Comparison of ENCODE assay signal across 9 cellular contexts in the genomic region with DNA sequence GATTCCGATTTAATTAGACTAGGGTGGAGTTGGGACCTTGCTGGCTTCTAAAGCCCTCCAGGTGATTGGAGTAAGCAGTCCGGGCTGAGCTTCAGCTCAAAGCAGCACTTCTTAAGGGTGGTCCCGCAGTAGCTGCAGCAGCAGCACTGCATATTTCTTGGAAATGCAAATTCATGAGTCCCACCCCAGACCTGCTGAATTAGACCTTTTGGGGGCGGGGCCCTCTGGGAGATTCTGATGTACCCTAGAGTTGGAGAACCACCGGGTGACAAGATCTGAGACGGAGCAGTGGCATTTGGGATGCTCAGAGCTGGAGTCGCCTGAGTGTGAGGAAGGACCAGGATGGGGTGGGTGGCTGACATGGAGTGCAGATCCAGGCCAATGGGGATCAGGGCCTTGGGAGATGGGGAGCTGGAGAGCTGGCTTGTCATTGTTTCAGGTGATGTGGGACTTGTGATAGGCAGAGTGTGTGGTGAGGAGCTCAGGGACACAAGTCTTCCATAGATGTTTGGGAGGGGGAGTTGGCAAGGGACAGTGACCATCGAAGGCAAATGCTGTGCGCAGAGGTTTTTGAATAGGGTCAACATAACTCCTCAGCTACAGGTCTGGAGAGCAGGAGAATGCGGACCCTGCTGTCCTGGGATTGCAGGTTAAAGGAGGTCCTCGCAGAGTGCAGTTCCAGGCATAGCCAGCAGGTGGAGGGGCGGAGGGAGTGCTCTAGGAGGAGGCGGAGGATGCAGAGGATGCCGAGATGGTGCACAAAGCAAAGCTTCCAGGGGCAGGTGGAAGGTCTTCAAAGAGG.
DNase-seq lines count a peak whose midpoint lies in the region; ATAC-seq and TF ChIP-seq lines count a peak whose summit lies in the region.
"Had no signal": no experiment of that assay in that cellular context is flagged by ENCODE, and none has a peak within 500 bp of the region (broad histone marks: within the 10 kb centered on the region; RNA-seq: fewer than 3 reads in every experiment).

No MANE protein-coding gene starts in this region.

- no peaks in the 10 kb centered on the region for H4K20me1 ChIP-seq in PC-3 (ENCODE audit: low read length)

- no peaks in the 10 kb centered on the region for H3K9me2 ChIP-seq in PC-3 (replicated peaks; ENCODE audit: low read length)

- H3K9ac ChIP-seq in PC-3 (ENCODE audit: low read length), result no peak overlapping the region

- no TSS peak for BruUV-seq in PC-3 (replicated peaks; lab: Mats Ljungman, UMichigan)

- POLR2A ChIA-PET in PC-3 (lab: Charles Lee; ENCODE audit: unreplicated experiment), result no interaction called here

- TF ChIP-seq CTCF in AG10803 (conservative IDR thresholded peaks at IDR 0.05; ENCODE audit: low read length), result peak; percentile 89
- TF ChIP-seq CTCF in PC-3 (conservative IDR thresholded peaks at IDR 0.05; ENCODE audit: low read depth, low read length), result peak; percentile 84

- CTCF ChIA-PET in PC-3 (lab: Charles Lee), result interaction anchor here (0.5 to 0.6 kb wide), 2 partner anchors 811 to 1432 kb away, joined by 3 to 10 read pairs; no protein-coding TSS in a partner anchor

- no peaks in the 10 kb centered on the region for H3K9me3 ChIP-seq in PC-3 (ENCODE audit: low read length)

- intact Hi-C loops in PC-3 (cut with micrococcal nuclease) (loop anchor here (5.0 kb wide), 1 partner anchor 91 kb away; no protein-coding TSS in a partner anchor), Right ventricle myocardium superior (cut with DNase I) (loop anchor here (5.0 kb wide), 1 partner anchor 1201 kb away; no protein-coding TSS in a partner anchor)

- ATAC-seq in GM18511 (IDR thresholded peaks at IDR 0.05; ENCODE audit: unreplicated experiment) (peak; percentile 92), HG03432 (IDR thresholded peaks at IDR 0.05; ENCODE audit: unreplicated experiment) (peak; percentile 72), PC-3 (peak; percentile 78), Right ventricle myocardium superior (ENCODE audit: poor library complexity) (peak; percentile 64)

- H3K27ac ChIP-seq in PC-3 (ENCODE audit: low read length), result no peak overlapping the region
- H3K27ac ChIP-seq: skin epidermis had no signal

- no peaks in the 10 kb centered on the region for H3F3A ChIP-seq in PC-3 (ENCODE audit: low read length, unreplicated experiment)

- H3K36me3 ChIP-seq in PC-3 (ENCODE audit: low read depth, low read length), result no peaks in the 10 kb centered on the region

- DNase-seq in AG10803 (ENCODE audit: low read depth) (peak; percentile 39), PC-3 (peak; percentile 84), Right ventricle myocardium superior (peak; percentile 58), retina (peak; percentile 61), DMS79 treated with DMSO at 0.1 percent for 48 hours (lab: John Stamatoyannopoulos, UW) (no peak)
- peak; percentile 14 for DNase-seq in activated T-helper 9 cell treated with anti-CD3 and anti-CD28 coated beads, Interleukin-2, amount 50 U/mL, for 16 hours (ENCODE audit: low read depth)

- H3K79me2 ChIP-seq in PC-3 (ENCODE audit: low read length), result no peaks in the 10 kb centered on the region

- H2AFZ ChIP-seq in PC-3 (ENCODE audit: low read length), result no peak overlapping the region

- H3K4me3 ChIP-seq in AG10803 (ENCODE audit: low read length), result no peak overlapping the region
- no peak overlapping the region for H3K4me3 ChIP-seq in PC-3 (ENCODE audit: low read length)
- H3K4me3 ChIP-seq: skin epidermis had no signal

- H3K4me1 ChIP-seq in PC-3 (ENCODE audit: insufficient read depth, low read length), result no peaks in the 10 kb centered on the region

- H3K4me2 ChIP-seq in PC-3 (ENCODE audit: low read length), result no peak overlapping the region

- no peaks in the 10 kb centered on the region for H3K27me3 ChIP-seq in PC-3 (ENCODE audit: low read length)
